14 cellular contexts compared by ENCODE assay signal in genomic region chr14:68513137-68513536, GRCh38.
A peak's percentile ranks its signal among the peaks of the same experiment; 100 is the strongest.
DNase-seq lines count a peak whose midpoint lies in the region; ATAC-seq, FAIRE-seq and TF ChIP-seq lines count a peak whose summit lies in the region.
"Had no signal": no experiment of that assay in that cellular context is flagged by ENCODE, and none has a peak within 500 bp of the region (broad histone marks: within the 10 kb centered on the region; RNA-seq: fewer than 3 reads in every experiment).

No MANE protein-coding gene starts in this region.

- peak; percentile 21 for ATAC-seq in HG03439 (IDR thresholded peaks at IDR 0.05; ENCODE audit: unreplicated experiment)
- ATAC-seq in GM18873 (IDR thresholded peaks at IDR 0.05; ENCODE audit: low FRiP score, unreplicated experiment), result no peak
- no peak for ATAC-seq in GM21619 (IDR thresholded peaks at IDR 0.05; ENCODE audit: unreplicated experiment)
- no peak for ATAC-seq in aorta (ENCODE audit: low FRiP score)

- intact Hi-C loops in dendritic cell treated with granulocyte-macrophage colony-stimulating factor and Interleukin-4, amounts not matched to agents 40 ng/mL and 50 ng/mL, for 4 days (cut with micrococcal nuclease), result no loop called here
- intact Hi-C loops in sigmoid colon (cut with DNase I) (loop anchor here (5.0 to 10.0 kb wide), 2 partner anchors 58 to 121 kb away; no protein-coding TSS in a partner anchor), aorta (cut with DNase I) (loop anchor here in 1 of 2 donors (5.0 kb wide), 1 partner anchor 46 kb away; no protein-coding TSS in a partner anchor)

- no peaks in the 10 kb centered on the region for H3K27me3 ChIP-seq in sigmoid colon
- H3K27me3 ChIP-seq in MG63, result no peaks in the 10 kb centered on the region
- no peaks in the 10 kb centered on the region for H3K27me3 ChIP-seq in aorta (ENCODE audit: control insufficient read depth in 1 of 2, insufficient read depth in 2 of 2, low read length in 1 of 2)

- no peaks in the 10 kb centered on the region for H3K36me3 Mint-ChIP-seq in dendritic cell treated with granulocyte-macrophage colony-stimulating factor and Interleukin-4, amounts not matched to agents 40 ng/mL and 50 ng/mL, for 4 days (ENCODE audit: low read depth)
- H3K36me3 Mint-ChIP-seq: activated naive CD8-positive, alpha-beta T cell; CD8-positive, alpha-beta memory T cell had no signal

- no peaks in the 10 kb centered on the region for H3K36me3 ChIP-seq in sigmoid colon
- no peaks in the 10 kb centered on the region for H3K36me3 ChIP-seq in MG63
- no peaks in the 10 kb centered on the region for H3K36me3 ChIP-seq in aorta (ENCODE audit: control insufficient read depth in 1 of 2, insufficient read depth in 2 of 2, low read length in 1 of 2)

- no peak for TF ChIP-seq EP300 in sigmoid colon (IDR thresholded peaks at IDR 0.05)

- 70 to 89% methylated on average over 2 of the region's 2 CpGs for WGBS in sigmoid colon, 2 donors
- 83% methylated on average over 2 of the region's 2 CpGs for WGBS in aorta, 2 donors

- peak; percentile 71 for FAIRE-seq in GM12891 (lab: Jason Lieb, UNC)

- TF ChIP-seq POLR2A in GM12891 (IDR thresholded peaks at IDR 0.05; ENCODE audit: low read depth, low read length) (no peak), sigmoid colon (IDR thresholded peaks at IDR 0.05) (no peak)

- no peak overlapping the region for H3K4me3 ChIP-seq in sigmoid colon
- H3K4me3 ChIP-seq in MG63, result no peak overlapping the region
- H3K4me3 ChIP-seq in aorta (ENCODE audit: low read length in 2 of 2), result no peak overlapping the region

- H3K4me1 ChIP-seq in sigmoid colon (peaks cover 0 to 77% (median 53%) of the 10 kb centered on the region in 4 donors), aorta (ENCODE audit: control insufficient read depth in 1 of 2, insufficient read depth in 2 of 2, low read length in 2 of 2) (peaks cover 0 to 4% of the 10 kb centered on the region in 2 donors)

- H3K27ac Mint-ChIP-seq in dendritic cell treated with granulocyte-macrophage colony-stimulating factor and Interleukin-4, amounts not matched to agents 40 ng/mL and 50 ng/mL, for 4 days, result peak overlapping the region; percentile 35

- DNase-seq in GM12891 (ENCODE audit: insufficient read length, low spot score) (no peak), sigmoid colon (no peak), MG63 (no peak), aorta (no peak)
- DNase-seq: activated CD4-positive, alpha-beta T cell treated with anti-CD3 and anti-CD28 coated beads, Interleukin-2, amount 50 U/mL, for 48 hours; CD8-positive, alpha-beta memory T cell; dermis blood vessel endothelial cell; Karpas-422; NCI-H524 treated with DMSO at 0.1 percent for 48 hours had no signal

- peaks cover 35% of the 10 kb centered on the region for H3K4me1 Mint-ChIP-seq in dendritic cell treated with granulocyte-macrophage colony-stimulating factor and Interleukin-4, amounts not matched to agents 40 ng/mL and 50 ng/mL, for 4 days (ENCODE audit: low read depth)

- H3K27ac ChIP-seq in sigmoid colon, result peak overlapping the region; percentile 59 to 83 (median 76)
- no peak overlapping the region for H3K27ac ChIP-seq in aorta (ENCODE audit: low read depth in 1 of 2, low read length in 2 of 2)

- H3K9me3 ChIP-seq in sigmoid colon, result no peaks in the 10 kb centered on the region
- H3K9me3 ChIP-seq in MG63, result no peaks in the 10 kb centered on the region
- no peaks in the 10 kb centered on the region for H3K9me3 ChIP-seq in aorta (ENCODE audit: control insufficient read depth, low read length)

- H3K9me3 Mint-ChIP-seq in dendritic cell treated with granulocyte-macrophage colony-stimulating factor and Interleukin-4, amounts not matched to agents 40 ng/mL and 50 ng/mL, for 4 days, result no peaks in the 10 kb centered on the region
- H3K9me3 Mint-ChIP-seq: CD8-positive, alpha-beta memory T cell had no signal

- no peak overlapping the region for H3K4me3 Mint-ChIP-seq in dendritic cell treated with granulocyte-macrophage colony-stimulating factor and Interleukin-4, amounts not matched to agents 40 ng/mL and 50 ng/mL, for 4 days
- H3K4me3 Mint-ChIP-seq: activated naive CD8-positive, alpha-beta T cell; CD8-positive, alpha-beta memory T cell had no signal

- peaks cover 3% of the 10 kb centered on the region for H3K27me3 Mint-ChIP-seq in dendritic cell treated with granulocyte-macrophage colony-stimulating factor and Interleukin-4, amounts not matched to agents 40 ng/mL and 50 ng/mL, for 4 days
- H3K27me3 Mint-ChIP-seq: activated naive CD8-positive, alpha-beta T cell; CD8-positive, alpha-beta memory T cell had no signal

- TF ChIP-seq CTCF in sigmoid colon (IDR thresholded peaks at IDR 0.05), result no peak

TF ChIP-seq in GM12891, 5 proteins besides CTCF, POLR2A, EP300 and RAD21:
- TF ChIP-seq SPI1 (IDR thresholded peaks at IDR 0.05; ENCODE audit: low read depth, low read length) (peak; percentile 64), POLR2AphosphoS5 (IDR thresholded peaks at IDR 0.05; ENCODE audit: low read depth, low read length) (0 out of 2 replicates have a peak, but pooled peaks have one; percentile 16), PAX5 (IDR thresholded peaks at IDR 0.05; ENCODE audit: insufficient read depth, low read length, severe bottlenecking) (no peak), TAF1 (IDR thresholded peaks at IDR 0.05; ENCODE audit: low read depth, low read length) (no peak), POU2F2 (IDR thresholded peaks at IDR 0.05; ENCODE audit: low read depth, low read length) (peak; percentile 41; the same call in 1 of the 2 replicates)

Comparison
In these comparisons a context has a peak if more than half of its experiments do, and no peak if none do; other contexts are left out.
1. H3K27ac ChIP-seq: peak in sigmoid colon (4 of 4); none in aorta (0 of 2).